20 cellular contexts compared by ENCODE assay signal in genomic region chr6:88513920-88514319, GRCh38.
"Had no signal": no experiment of that assay in that cellular context is flagged by ENCODE, and none has a peak within 500 bp of the region (broad histone marks: within the 10 kb centered on the region; RNA-seq: fewer than 3 reads in every experiment).

No MANE protein-coding gene starts in this region.

- H3K4me1 ChIP-seq: left ventricle myocardium inferior had no signal

- ATAC-seq: activated CD8-positive, alpha-beta T cell treated with anti-CD3 and anti-CD28 coated beads for 36 hours; activated T-cell treated with anti-CD3 and anti-CD28 coated beads, Interleukin-2, amount 50 U/mL, for 4 hours; esophagus mucosa; sciatic nerve; stimulated activated naive B cell treated with anti-CD40 and anti-IgM and Interleukin-4, amounts not matched to agents 10 μg/mL and 1 μg/mL and 100 μg/mL, for 72 hours had no signal

- H3K36me3 ChIP-seq: left ventricle myocardium inferior, thoracic aorta had no signal

- DNase-seq: activated B cell treated with CpG ODN at 0.5 μM for 24 hours; activated CD4-positive, alpha-beta T cell treated with anti-CD3 and anti-CD28 coated beads for 4 hours; activated CD8-positive, alpha-beta memory T cell treated with anti-CD3 and anti-CD28 coated beads, Interleukin-2, amount 50 U/mL, for 4 hours; activated CD8-positive, alpha-beta T cell treated with anti-CD3 and anti-CD28 coated beads for 36 hours; activated naive CD4-positive, alpha-beta T cell treated with anti-CD3 and anti-CD28 coated beads for 36 hours; activated T-cell treated with anti-CD3 and anti-CD28 coated beads, Interleukin-2, amount 50 U/mL, for 4 hours; aorta; cortex of kidney; effector CD8-positive, alpha-beta T cell; immature natural killer cell; kidney glomerular epithelial cell; left ventricle myocardium inferior; mammary epithelial cell; midbrain; nucleus accumbens; stimulated activated naive B cell treated with anti-CD40 and anti-IgM and Interleukin-4, amounts not matched to agents 10 μg/mL and 1 μg/mL and 100 μg/mL, for 72 hours had no signal

- H3K4me3 ChIP-seq: left ventricle myocardium inferior, smooth muscle cell, thoracic aorta had no signal

- H3K4me2 ChIP-seq: smooth muscle cell had no signal

- H3K27ac ChIP-seq: left ventricle myocardium inferior, thoracic aorta had no signal

- H3K9me3 ChIP-seq: left ventricle myocardium inferior, thoracic aorta had no signal
